In genomic region chr19:44304659-44305193, GRCh38 we compare ENCODE assay signal across 8 cellular contexts. TPM values are rescaled to one million over a fixed set of nuclear protein-coding genes. Genes with fewer than 3 reads are reported as not detected.
A peak's percentile ranks its signal among the peaks of the same experiment; 100 is the strongest.
DNase-seq lines count a peak whose midpoint lies in the region; ATAC-seq, FAIRE-seq and TF ChIP-seq lines count a peak whose summit lies in the region.

Gene ZNF235 (minus strand): TSS chr19:44305025. CDS start chr19:44303404, 1,621 bp downstream.

- H3K27me3 ChIP-seq in naive thymus-derived CD4-positive, alpha-beta T cell (ENCODE audit: control insufficient read depth in 2 of 2, insufficient read depth in 2 of 2, low read length in 2 of 2), result no peaks in the 10 kb centered on the region

- peaks cover 10 to 12% of the 10 kb centered on the region in 2 donors for H3K4me1 ChIP-seq in naive thymus-derived CD4-positive, alpha-beta T cell (ENCODE audit: control insufficient read depth in 2 of 2, insufficient read depth in 2 of 2, low read length in 2 of 2)

- peaks cover 0 to 10% (median 0%) of the 10 kb centered on the region in 5 donors for H3K27me3 Mint-ChIP-seq in naive thymus-derived CD4-positive, alpha-beta T cell
- no peaks in the 10 kb centered on the region for H3K27me3 Mint-ChIP-seq in stimulated activated memory B cell treated with anti-CD40 and anti-IgM and Interleukin-4, amounts not matched to agents 10 μg/mL and 1 μg/mL and 100 μg/mL, for 72 hours

- H3K9me3 ChIP-seq in naive thymus-derived CD4-positive, alpha-beta T cell (ENCODE audit: control insufficient read depth in 2 of 3, low read length in 3 of 3), result no peaks in the 10 kb centered on the region

- H3K36me3 Mint-ChIP-seq in naive thymus-derived CD4-positive, alpha-beta T cell, result peaks cover 17 to 32% (median 26%) of the 10 kb centered on the region in 5 donors
- peaks cover 34% of the 10 kb centered on the region for H3K36me3 Mint-ChIP-seq in stimulated activated memory B cell treated with anti-CD40 and anti-IgM and Interleukin-4, amounts not matched to agents 10 μg/mL and 1 μg/mL and 100 μg/mL, for 72 hours

- peak; percentile 91 for ATAC-seq in GM21619 (IDR thresholded peaks at IDR 0.05; ENCODE audit: unreplicated experiment)
- peak; percentile 97 for ATAC-seq in naive thymus-derived CD4-positive, alpha-beta T cell
- ATAC-seq in stimulated activated memory B cell treated with anti-CD40 and anti-IgM and Interleukin-4, amounts not matched to agents 10 μg/mL and 1 μg/mL and 100 μg/mL, for 72 hours, result peak; percentile 99

- peak within 1 kb of the TSS; percentile 58 for H3K4me3 ChIP-seq in fibroblast of mammary gland (ENCODE audit: control insufficient read depth, low read depth, low read length)
- peak within 1 kb of the TSS; percentile 84 for H3K4me3 ChIP-seq in naive thymus-derived CD4-positive, alpha-beta T cell (ENCODE audit: low read length)

- FAIRE-seq in RCC 7860 (lab: Jason Lieb, UNC), result peak; percentile 88

- DNase-seq in DMS153 treated with DMSO at 0.1 percent for 48 hours (lab: John Stamatoyannopoulos, UW; ENCODE audit: unreplicated experiment) (peak; percentile 88), KG1 (lab: John Stamatoyannopoulos, UW) (peak; percentile 87), RCC 7860 (ENCODE audit: low spot score) (peak; percentile 89), fibroblast of mammary gland (ENCODE audit: low read depth) (peak; percentile 99)
- peak; percentile 41 to 58 for DNase-seq in activated T-helper 1 cell treated with anti-CD3 and anti-CD28 coated beads, Interleukin-2, amount 50 U/mL, for 16 hours (ENCODE audit: low read depth in 1 of 2, low spot score in 1 of 2)
- peak; percentile 17 to 77 (median 59) for DNase-seq in naive thymus-derived CD4-positive, alpha-beta T cell

- CTCF ChIA-PET in naive thymus-derived CD4-positive, alpha-beta T cell (lab: Charles Lee), result no interaction called here

- H3K27ac ChIP-seq in naive thymus-derived CD4-positive, alpha-beta T cell (ENCODE audit: low read depth, low read length), result peak within 1 kb of the TSS; percentile 65

- peak within 1 kb of the TSS; percentile 20 to 82 (median 77) for H3K27ac Mint-ChIP-seq in naive thymus-derived CD4-positive, alpha-beta T cell
- H3K27ac Mint-ChIP-seq in stimulated activated memory B cell treated with anti-CD40 and anti-IgM and Interleukin-4, amounts not matched to agents 10 μg/mL and 1 μg/mL and 100 μg/mL, for 72 hours, result peak within 1 kb of the TSS; percentile 68

- intact Hi-C loops in naive thymus-derived CD4-positive, alpha-beta T cell (cut with micrococcal nuclease), result loop anchor here (1.0 to 10.0 kb wide), 13 partner anchors 92 to 478 kb away; partner anchors contain the start of genes ZNF225 (in 2 of the 2), ZNF226 (in 2 of the 2), ZNF227 (in 2 of the 2) and ZNF155 (in 1 of the 2)

- peaks cover 0 to 28% (median 2%) of the 10 kb centered on the region in 3 experiments for H3K36me3 ChIP-seq in naive thymus-derived CD4-positive, alpha-beta T cell (ENCODE audit: control insufficient read depth in 2 of 3, insufficient read depth in 3 of 3, low read length in 3 of 3)

- TF ChIP-seq CTCF in fibroblast of mammary gland (conservative IDR thresholded peaks at IDR 0.05; ENCODE audit: control insufficient read depth, insufficient read depth, low read depth, low read length), result no peak

- POLR2A ChIA-PET in naive thymus-derived CD4-positive, alpha-beta T cell (lab: Charles Lee), result interaction anchor here (0.6 to 2.0 kb wide), 5 partner anchors 92 to 1065 kb away, joined by 3 to 7 read pairs (median 3); partner anchors contain the start of genes SMG9, ZNF180, ZNF226 and ZNF227

- H3K4me3 Mint-ChIP-seq in naive thymus-derived CD4-positive, alpha-beta T cell, result peak within 1 kb of the TSS; percentile 88 to 96 (median 93)
- H3K4me3 Mint-ChIP-seq in stimulated activated memory B cell treated with anti-CD40 and anti-IgM and Interleukin-4, amounts not matched to agents 10 μg/mL and 1 μg/mL and 100 μg/mL, for 72 hours, result peak within 1 kb of the TSS; percentile 83

- peaks cover under 1 to 64% (median 20%) of the 10 kb centered on the region in 11 donors for H3K9me3 Mint-ChIP-seq in naive thymus-derived CD4-positive, alpha-beta T cell
- peaks cover 8% of the 10 kb centered on the region for H3K9me3 Mint-ChIP-seq in stimulated activated memory B cell treated with anti-CD40 and anti-IgM and Interleukin-4, amounts not matched to agents 10 μg/mL and 1 μg/mL and 100 μg/mL, for 72 hours

- H3K4me1 Mint-ChIP-seq in naive thymus-derived CD4-positive, alpha-beta T cell, result peaks cover 5 to 34% (median 27%) of the 10 kb centered on the region in 7 donors
- peaks cover 8% of the 10 kb centered on the region for H3K4me1 Mint-ChIP-seq in stimulated activated memory B cell treated with anti-CD40 and anti-IgM and Interleukin-4, amounts not matched to agents 10 μg/mL and 1 μg/mL and 100 μg/mL, for 72 hours

RNA-seq across cellular contexts. Expression of gene ZNF235, which starts in this region (rescaled TPM):
- total RNA-seq in naive thymus-derived CD4-positive, alpha-beta T cell, result 10 to 100 TPM in 2 of 5 experiments, 1 to 10 TPM in 3; 5.5 to 14.3 (median 6.7) TPM
- 1 to 10 TPM; 1.9 to 4.3 TPM for polyA plus RNA-seq in naive thymus-derived CD4-positive, alpha-beta T cell

Comparison
In these comparisons a context has a peak if more than half of its experiments do, and no peak if none do; other contexts are left out.
1. Peak in every context shown above with its lines: DNase-seq, ATAC-seq, H3K4me3 ChIP-seq and H3K27ac ChIP-seq.